9 cellular contexts compared by ENCODE assay signal in genomic region chr13:23320926-23321533, GRCh38.
DNase-seq lines count a peak whose midpoint lies in the region; ATAC-seq, FAIRE-seq and TF ChIP-seq lines count a peak whose summit lies in the region.
"Had no signal": no experiment of that assay in that cellular context is flagged by ENCODE, and none has a peak within 500 bp of the region (broad histone marks: within the 10 kb centered on the region; RNA-seq: fewer than 3 reads in every experiment).

No MANE protein-coding gene starts in this region.

- H3K4me1 ChIP-seq in HepG2 (ENCODE audit: insufficient read depth, low read length) (0 out of 2 replicates have a peak, but pooled peaks cover 7% of the 10 kb centered on the region), right lobe of liver (no peaks in the 10 kb centered on the region), esophagus muscularis mucosa (peaks cover 12 to 59% (median 50%) of the 10 kb centered on the region in 4 donors), upper lobe of right lung (peaks cover 4% of the 10 kb centered on the region)

- TF ChIP-seq POLR2A in HepG2 (IDR thresholded peaks at IDR 0.05; ENCODE audit: insufficient read depth in 1 of 2, low read depth in 2 of 2, low read length in 2 of 2) (no peak), right lobe of liver (IDR thresholded peaks at IDR 0.05) (no peak), esophagus muscularis mucosa (IDR thresholded peaks at IDR 0.05; ENCODE audit: low read depth) (no peak)

- intact Hi-C loops in HepG2 (cut with micrococcal nuclease; ENCODE audit: unreplicated experiment), result no loop called here
- intact Hi-C loops in right lobe of liver (cut with DNase I), result no loop called here
- intact Hi-C loops in esophagus muscularis mucosa (cut with DNase I), result no loop called here
- intact Hi-C loops in upper lobe of right lung (cut with DNase I), result no loop called here
- intact Hi-C loops in CD14-positive monocyte (cut with micrococcal nuclease), result no loop called here

- in situ Hi-C loops in HepG2 (cut with HindIII; ENCODE audit: extremely low pct_ligation_motif_present, low pct_unique_long_range_greater_than_20kb), result loop anchor here (25.0 kb wide), 1 partner anchor 509 kb away; no protein-coding TSS in a partner anchor

- peaks cover 5% of the 10 kb centered on the region for H3K4me1 Mint-ChIP-seq in CD14-positive monocyte

- H3K36me3 Mint-ChIP-seq in CD14-positive monocyte, result no peaks in the 10 kb centered on the region

- H3K27ac ChIP-seq in HepG2 (ENCODE audit: extremely low read length, insufficient read depth, low read length) (no peak overlapping the region), right lobe of liver (no peak overlapping the region), esophagus muscularis mucosa (replicated peaks in 1 of 4) (peak overlapping the region; percentile 31 to 70 (median 50)), upper lobe of right lung (peak overlapping the region; percentile 8)
- H3K27ac ChIP-seq: parathyroid adenoma had no signal

- POLR2A ChIA-PET in HepG2 (lab: Yijun Ruan, JAX), result no interaction called here

- peaks cover 0 to 7% (median 1%) of the 10 kb centered on the region in 3 donors for H3K27me3 Mint-ChIP-seq in CD14-positive monocyte (ENCODE audit: low read depth in 3 of 3)

- H2AFZ ChIP-seq in HepG2 (ENCODE audit: low read length), result no peak overlapping the region
- H2AFZ ChIP-seq: parathyroid adenoma had no signal

- peak overlapping the region; percentile 28; the same call in 1 of the 2 replicates for H3K4me2 ChIP-seq in HepG2 (ENCODE audit: low read depth, low read length)

- no peaks in the 10 kb centered on the region for H3K9me3 ChIP-seq in HepG2 (ENCODE audit: low read length)
- H3K9me3 ChIP-seq in right lobe of liver, result no peaks in the 10 kb centered on the region
- H3K9me3 ChIP-seq in esophagus muscularis mucosa, result no peaks in the 10 kb centered on the region
- no peaks in the 10 kb centered on the region for H3K9me3 ChIP-seq in upper lobe of right lung

- CTCF ChIA-PET in HepG2 (lab: Yijun Ruan, JAX; ENCODE audit: low intra/inter-chr PET ratio, low total read pairs), result no interaction called here

- no peaks in the 10 kb centered on the region for H3K79me2 ChIP-seq in HepG2 (ENCODE audit: insufficient read depth, low read length)
- H3K79me2 ChIP-seq: parathyroid adenoma had no signal

- H3K9me3 Mint-ChIP-seq in CD14-positive monocyte, result peaks cover 0 to 2% (median 0%) of the 10 kb centered on the region in 7 donors

- no peaks in the 10 kb centered on the region for H4K20me1 ChIP-seq in HepG2 (ENCODE audit: insufficient read depth, low read length)

- TF ChIP-seq EP300 in HepG2 (IDR thresholded peaks at IDR 0.05; ENCODE audit: low read depth in 2 of 2, low read length in 2 of 2) (no peak), HepG2 (CRISPR knock-in tag; IDR thresholded peaks at IDR 0.05; ENCODE audit: borderline replicate concordance) (no peak), esophagus muscularis mucosa (IDR thresholded peaks at IDR 0.05) (no peak)

- no peak for FAIRE-seq in HepG2 (lab: Jason Lieb, UNC)

- no peak overlapping the region for H3K4me3 ChIP-seq in HepG2 (replicated peaks in 1 of 3; ENCODE audit: insufficient read depth in 1 of 3, low read depth in 2 of 3, low read length in 3 of 3)
- no peak overlapping the region for H3K4me3 ChIP-seq in right lobe of liver
- peak overlapping the region; percentile 8 to 43 (median 31) for H3K4me3 ChIP-seq in esophagus muscularis mucosa
- peak overlapping the region; percentile 32 for H3K4me3 ChIP-seq in upper lobe of right lung

- no peaks in the 10 kb centered on the region; a peak in 1 of 5 replicates for H3K27me3 ChIP-seq in HepG2 (ENCODE audit: control insufficient read depth in 1 of 2, insufficient read depth in 2 of 2, low read length in 2 of 2)
- no peaks in the 10 kb centered on the region for H3K27me3 ChIP-seq in right lobe of liver
- no peaks in the 10 kb centered on the region for H3K27me3 ChIP-seq in esophagus muscularis mucosa
- H3K27me3 ChIP-seq in upper lobe of right lung, result no peaks in the 10 kb centered on the region

- TF ChIP-seq CTCF in HepG2 (CRISPR knock-in tag; IDR thresholded peaks at IDR 0.05) (no peak), right lobe of liver (IDR thresholded peaks at IDR 0.05) (no peak), esophagus muscularis mucosa (IDR thresholded peaks at IDR 0.05) (no peak), upper lobe of right lung (IDR thresholded peaks at IDR 0.05) (no peak), CD14-positive monocyte (IDR thresholded peaks at IDR 0.05) (no peak)

- H3K36me3 ChIP-seq in HepG2 (replicated peaks in 1 of 2; ENCODE audit: control insufficient read depth in 1 of 2, insufficient read depth in 2 of 2, low read length in 2 of 2) (no peaks in the 10 kb centered on the region), right lobe of liver (no peaks in the 10 kb centered on the region), esophagus muscularis mucosa (no peaks in the 10 kb centered on the region), upper lobe of right lung (no peaks in the 10 kb centered on the region)

- no peak overlapping the region for H3K27ac Mint-ChIP-seq in CD14-positive monocyte

- H3K9ac ChIP-seq in HepG2 (ENCODE audit: insufficient read depth, low read depth, low read length), result no peak overlapping the region
- H3K9ac ChIP-seq: parathyroid adenoma had no signal

- DNase-seq in HepG2 (ENCODE audit: low spot score), result no peak
- DNase-seq in right lobe of liver, result no peak
- DNase-seq in esophagus muscularis mucosa (ENCODE audit: extremely low spot score), result no peak
- DNase-seq in upper lobe of right lung, result no peak
- DNase-seq in hypothalamus (lab: John Stamatoyannopoulos, UW), result no peak
- DNase-seq in RKO (ENCODE audit: low spot score), result no peak
- no peak for DNase-seq in CD14-positive monocyte (ENCODE audit: low spot score)

- peak; percentile 57 for ATAC-seq in HepG2
- ATAC-seq in right lobe of liver, result no peak
- peak; percentile 4 for ATAC-seq in HG03442 (IDR thresholded peaks at IDR 0.05; ENCODE audit: unreplicated experiment)
- ATAC-seq in upper lobe of right lung, result no peak

- no peak for TF ChIP-seq RAD21 in HepG2 (CRISPR knock-in tag; IDR thresholded peaks at IDR 0.05)

- no TSS peak for BruUV-seq in HepG2 (replicated peaks; lab: Mats Ljungman, UMichigan)

- no peak overlapping the region for H3K4me3 Mint-ChIP-seq in CD14-positive monocyte

- WGBS in HepG2 (ENCODE audit: low lambda C conversion rate), result 13% methylated on average over 4 of the region's 4 CpGs
- WGBS in right lobe of liver (ENCODE audit: insufficient coverage, low coverage, low lambda C conversion rate, missing lambda C conversion rate), result 38% methylated on average over 4 of the region's 4 CpGs
- WGBS in esophagus muscularis mucosa, result 36% methylated on average over 4 of the region's 4 CpGs

TF ChIP-seq in HepG2, 621 proteins besides CTCF, POLR2A, EP300 and RAD21:
- TF ChIP-seq PTBP1 (IDR thresholded peaks at IDR 0.05; ENCODE audit: low read depth, low read length, poor library complexity, severe bottlenecking) (no peak), RFX1 (IDR thresholded peaks at IDR 0.05) (no peak), GTF2F1 (IDR thresholded peaks at IDR 0.05; ENCODE audit: low read length) (no peak), THYN1 (CRISPR knock-in tag; IDR thresholded peaks at IDR 0.05; ENCODE audit: borderline replicate concordance, low read depth) (no peak), ZBTB10 (CRISPR knock-in tag; IDR thresholded peaks at IDR 0.05; ENCODE audit: borderline replicate concordance) (no peak), MBNL3 (CRISPR knock-in tag; conservative IDR thresholded peaks at IDR 0.05) (no peak), PHF21A (CRISPR knock-in tag; IDR thresholded peaks at IDR 0.05) (no peak), ZSCAN9 (CRISPR knock-in tag; IDR thresholded peaks at IDR 0.05; ENCODE audit: borderline replicate concordance) (no peak), ZNF710 (CRISPR knock-in tag; IDR thresholded peaks at IDR 0.05; ENCODE audit: borderline replicate concordance) (no peak)
TF ChIP-seq in HepG2: peak in this region for 0.

Comparison
In these comparisons a context has a peak if more than half of its experiments do, and no peak if none do; other contexts are left out.
1. ATAC-seq: peak in HepG2 (single experiment) and HG03442 (single experiment); none in right lobe of liver (0 of 4) and upper lobe of right lung (single experiment).
2. H3K27ac ChIP-seq: peak in esophagus muscularis mucosa (4 of 4) and upper lobe of right lung (single experiment); none in HepG2 (single experiment) and right lobe of liver (0 of 3).
3. H3K4me3 ChIP-seq: peak in esophagus muscularis mucosa (4 of 4) and upper lobe of right lung (single experiment); none in HepG2 (0 of 3) and right lobe of liver (0 of 3).